7 cellular contexts compared by ENCODE assay signal in genomic region chr2:37576194-37576593, GRCh38.
DNase-seq lines count a peak whose midpoint lies in the region; ATAC-seq, FAIRE-seq and TF ChIP-seq lines count a peak whose summit lies in the region.
"Not testable (repeated sequence)": the region's sequence is repeated elsewhere in the genome, so short reads cannot be mapped to it uniquely, and the experiment has no call there.

No MANE protein-coding gene starts in this region.

- H2BK120ac ChIP-seq in H1 (replicated peaks; ENCODE audit: low read depth, low read length): not testable (repeated sequence)

- not testable (repeated sequence) for H2BK15ac ChIP-seq in H1 (ENCODE audit: low read length)

- not testable (repeated sequence) for TF ChIP-seq POLR2A in K562 (conservative IDR thresholded peaks at IDR 0.05); H1 (IDR thresholded peaks at IDR 0.05; ENCODE audit: control extremely low read depth in 1 of 2, low read depth in 2 of 2, low read length in 2 of 2)

- not testable (repeated sequence) for TF ChIP-seq CTCF in HEK293 (tag by site-specific recombination; IDR thresholded peaks at IDR 0.05); RWPE2 (IDR thresholded peaks at IDR 0.05; ENCODE audit: poor library complexity, severe bottlenecking); astrocyte (IDR thresholded peaks at IDR 0.05; ENCODE audit: insufficient read depth, low read depth, low read length); K562 (IDR thresholded peaks at IDR 0.05 in 2 of 3, conservative IDR thresholded peaks at IDR 0.05 in 1 of 3; ENCODE audit: insufficient read depth in 2 of 3, low read depth in 1 of 3, low read length in 3 of 3); H1 (IDR thresholded peaks at IDR 0.05; ENCODE audit: control extremely low read depth in 1 of 3, insufficient read depth in 1 of 3, low read depth in 1 of 3, low read length in 3 of 3)

- BruUV-seq in K562 (replicated peaks; lab: Mats Ljungman, UMichigan): not testable (repeated sequence)

- not testable (repeated sequence) for H2AK5ac ChIP-seq in H1 (ENCODE audit: low read depth, low read length)

- not testable (repeated sequence) for H3K4me2 ChIP-seq in astrocyte (ENCODE audit: low read length); K562 (ENCODE audit: insufficient read depth, low read length); H1 (ENCODE audit: insufficient read depth in 1 of 2, low read depth in 2 of 2, low read length in 2 of 2)

- H3K36me3 Mint-ChIP-seq in astrocyte (ENCODE audit: low read depth, unreplicated experiment): not testable (repeated sequence)

- H3K4me1 ChIP-seq in ACC112 (ENCODE audit: control insufficient read depth, insufficient read depth, low read length, unreplicated experiment) (peaks cover 54% of the 10 kb centered on the region), RWPE2 (ENCODE audit: insufficient read depth, poor library complexity, severe bottlenecking) (peaks cover 19% of the 10 kb centered on the region), astrocyte (ENCODE audit: insufficient read depth, low read length) (peaks cover 30% of the 10 kb centered on the region)
- H3K4me1 ChIP-seq in HEK293 (ENCODE audit: control insufficient read depth, insufficient read depth, low read length); K562 (replicated peaks in 1 of 2; ENCODE audit: control insufficient read depth in 2 of 2, insufficient read depth in 2 of 2, low read length in 2 of 2); H1 (replicated peaks in 1 of 4; ENCODE audit: control insufficient read depth in 3 of 4, insufficient read depth in 4 of 4, low read length in 3 of 4): not testable (repeated sequence)

- H3K4me1 Mint-ChIP-seq in astrocyte (ENCODE audit: low read depth, unreplicated experiment): peaks cover 22% of the 10 kb centered on the region

- not testable (repeated sequence) for H4K20me1 ChIP-seq in astrocyte (ENCODE audit: insufficient read depth, low read length); K562 (replicated peaks; ENCODE audit: control insufficient read depth, insufficient read depth, low read length); H1 (replicated peaks in 1 of 2; ENCODE audit: control insufficient read depth in 1 of 2, insufficient read depth in 2 of 2, low read length in 2 of 2)

- not testable (repeated sequence) for H2BK12ac ChIP-seq in H1 (ENCODE audit: low read depth, low read length)

- not testable (repeated sequence) for H2BK20ac ChIP-seq in H1 (ENCODE audit: low read length)

- not testable (repeated sequence) for H4K5ac ChIP-seq in H1 (ENCODE audit: insufficient read length, low read depth, low read length)

- H3K18ac ChIP-seq in H1 (ENCODE audit: extremely low read depth, low read length): not testable (repeated sequence)

- H2AFZ ChIP-seq in ACC112 (ENCODE audit: low read length, unreplicated experiment); astrocyte (ENCODE audit: low read depth, low read length); K562 (ENCODE audit: low read depth, low read length); H1 (ENCODE audit: low read length): not testable (repeated sequence)

- DNase-seq in RWPE2 (ENCODE audit: low spot score); astrocyte (ENCODE audit: low read depth); K562 (ENCODE audit: extremely low read depth in 1 of 4, low spot score in 3 of 4); H1 (ENCODE audit: low read depth in 1 of 2, low spot score in 2 of 2): not testable (repeated sequence)

- not testable (repeated sequence) for H3K9me3 ChIP-seq in HEK293 (ENCODE audit: control insufficient read depth, insufficient read depth, low read depth, low read length); RWPE2 (ENCODE audit: severe bottlenecking); astrocyte (ENCODE audit: insufficient read depth, low read depth, low read length); K562 (replicated peaks; ENCODE audit: control insufficient read depth, insufficient read depth, low read depth, low read length); H1 (ENCODE audit: insufficient read depth in 2 of 2, low read depth in 1 of 2, low read length in 1 of 2)

- TF ChIP-seq EP300 in K562 (IDR thresholded peaks at IDR 0.05; ENCODE audit: low read length); H1 (IDR thresholded peaks at IDR 0.05; ENCODE audit: borderline replicate concordance in 1 of 2, low read depth in 2 of 2, low read length in 2 of 2): not testable (repeated sequence)

- H3K27me3 ChIP-seq in ACC112 (ENCODE audit: insufficient read depth, low read length); RWPE2 (ENCODE audit: insufficient read depth, poor library complexity, severe bottlenecking); astrocyte (ENCODE audit: insufficient read depth, low read length); K562 (ENCODE audit: control insufficient read depth in 2 of 2, insufficient read depth in 2 of 2, low read length in 2 of 2); H1 (replicated peaks in 1 of 4; ENCODE audit: control insufficient read depth in 3 of 4, extremely low read depth in 1 of 4, insufficient read depth in 3 of 4, low read length in 3 of 4): not testable (repeated sequence)

- not testable (repeated sequence) for H3K23ac ChIP-seq in H1 (ENCODE audit: insufficient read length)

- ATAC-seq in RWPE2 (ENCODE audit: low read depth); SK-N-SH treated with all-trans-retinoic acid at 6 μM for 48 hours; K562: not testable (repeated sequence)

- not testable (repeated sequence) for H3K79me1 ChIP-seq in H1 (ENCODE audit: low read depth, low read length)

- H3K27ac ChIP-seq in ACC112 (ENCODE audit: low read depth, low read length) (0 out of 2 replicates have a peak overlapping the region, but pooled peaks have one; percentile 21), RWPE2 (ENCODE audit: poor library complexity, severe bottlenecking) (peak overlapping the region; percentile 12)
- not testable (repeated sequence) for H3K27ac ChIP-seq in HEK293 (ENCODE audit: extremely low read depth, low read depth, low read length); astrocyte (ENCODE audit: low read depth, low read length); K562 (ENCODE audit: extremely low read depth, low read depth, low read length); H1 (ENCODE audit: low read depth, low read length)

- not testable (repeated sequence) for H3K14ac ChIP-seq in H1 (ENCODE audit: insufficient read length)

- H3K9ac ChIP-seq in astrocyte (ENCODE audit: low read length); K562 (ENCODE audit: insufficient read depth in 1 of 2, low read depth in 2 of 2, low read length in 2 of 2); H1 (replicated peaks in 1 of 4; ENCODE audit: extremely low read depth in 1 of 4, low read depth in 3 of 4, low read length in 3 of 4): not testable (repeated sequence)

- not testable (repeated sequence) for H3K4ac ChIP-seq in H1 (replicated peaks; ENCODE audit: insufficient read length, low read depth, low read length)

- FAIRE-seq in astrocyte (lab: Jason Lieb, UNC): peak; percentile 26
- FAIRE-seq in K562 (lab: Jason Lieb, UNC); H1 (lab: Jason Lieb, UNC): not testable (repeated sequence)

- H3K4me3 ChIP-seq in ACC112 (ENCODE audit: low read depth, low read length); HEK293 (ENCODE audit: low read depth, low read length); RWPE2 (ENCODE audit: severe bottlenecking); astrocyte (ENCODE audit: insufficient read depth, low read depth, low read length); K562; H1 (ENCODE audit: extremely low read depth in 1 of 4, insufficient read depth in 2 of 4, low read depth in 3 of 4, low read length in 4 of 4): not testable (repeated sequence)

- H3K4me3 Mint-ChIP-seq in astrocyte (ENCODE audit: unreplicated experiment): not testable (repeated sequence)

- H3K9me1 ChIP-seq in K562 (ENCODE audit: control insufficient read depth, insufficient read depth, low read length): not testable (repeated sequence)

- not testable (repeated sequence) for H3K56ac ChIP-seq in H1 (replicated peaks; ENCODE audit: insufficient read length, low read depth, low read length)

- CTCF ChIA-PET in HEK293 (lab: Yijun Ruan, JAX): interaction anchor here (0.7 to 1.5 kb wide), 2 partner anchors 15 to 1128 kb away, joined by 3 to 5 read pairs; no protein-coding TSS in a partner anchor
- CTCF ChIA-PET in K562 (lab: Yijun Ruan, JAX; ENCODE audit: low intra/inter-chr PET ratio): not testable (repeated sequence)
- CTCF ChIA-PET in H1 (lab: Charles Lee; ENCODE audit: partially characterized antibody): interaction anchor here (0.9 to 1.3 kb wide), 3 partner anchors 9 to 301 kb away, joined by 3 read pairs; no protein-coding TSS in a partner anchor

- H4K8ac ChIP-seq in H1 (ENCODE audit: extremely low read depth, insufficient read depth, low read length): not testable (repeated sequence)

- not testable (repeated sequence) for H3K23me2 ChIP-seq in H1 (ENCODE audit: low read depth, low read length)

- POLR2A ChIA-PET in HEK293 (lab: Yijun Ruan, JAX); K562 (lab: Yijun Ruan, JAX); H1 (lab: Charles Lee; ENCODE audit: partially characterized antibody): not testable (repeated sequence)

- whole genome bisulfite sequencing in K562 (ENCODE audit: insufficient coverage, low coverage, missing lambda C conversion rate): 78% methylated on average over 2 of the region's 2 CpGs
- WGBS in H1 (ENCODE audit: extremely low coverage in 1 of 2, insufficient coverage in 1 of 2, insufficient read length in 1 of 2, insufficient replicate concordance in 2 of 2, low coverage in 1 of 2, low lambda C conversion rate in 2 of 2, missing lambda C conversion rate in 1 of 2), 2 experiments: 95% methylated on average over 2 of the region's 2 CpGs; no CpG with 5 or more reads in 1 of the 2 experiments

- H4K91ac ChIP-seq in H1 (replicated peaks; ENCODE audit: insufficient read length, low read length): not testable (repeated sequence)

- not testable (repeated sequence) for TF ChIP-seq RAD21 in K562 (CRISPR knock-in tag; conservative IDR thresholded peaks at IDR 0.05 in 1 of 2, IDR thresholded peaks at IDR 0.05 in 1 of 2); H1 (IDR thresholded peaks at IDR 0.05 in 1 of 2, conservative IDR thresholded peaks at IDR 0.05 in 1 of 2; ENCODE audit: low read depth in 2 of 2, low read length in 2 of 2)

- peaks cover 18% of the 10 kb centered on the region for H3K9me3 Mint-ChIP-seq in astrocyte (ENCODE audit: unreplicated experiment)

- not testable (repeated sequence) for H3K27ac Mint-ChIP-seq in astrocyte (ENCODE audit: unreplicated experiment)

- H3K36me3 ChIP-seq in ACC112 (ENCODE audit: insufficient read depth, low read length); HEK293 (ENCODE audit: control insufficient read depth in 2 of 2, insufficient read depth in 1 of 2, low read length in 2 of 2); RWPE2 (ENCODE audit: low read depth); astrocyte (ENCODE audit: insufficient read depth, low read length); K562 (ENCODE audit: control insufficient read depth, insufficient read depth, low read length); H1 (ENCODE audit: control insufficient read depth in 2 of 4, insufficient read depth in 4 of 4, low read length in 3 of 4): not testable (repeated sequence)

- intact Hi-C loops in K562 (cut with micrococcal nuclease): not testable (repeated sequence)

- H3K79me2 ChIP-seq in ACC112 (ENCODE audit: control insufficient read depth, insufficient read depth, low read length, unreplicated experiment); astrocyte (ENCODE audit: insufficient read depth, low read length); K562 (ENCODE audit: control insufficient read depth, insufficient read depth, low read length); H1 (ENCODE audit: control insufficient read depth in 1 of 2, insufficient read depth in 2 of 2, low read length in 2 of 2): not testable (repeated sequence)

- not testable (repeated sequence) for H2BK5ac ChIP-seq in H1 (ENCODE audit: low read depth, low read length)

- in situ Hi-C loops in K562 (cut with MboI): not testable (repeated sequence)

- not testable (repeated sequence) for H3K27me3 Mint-ChIP-seq in astrocyte (ENCODE audit: low read depth, unreplicated experiment)
